Comparison of ENCODE assay signal across 8 cellular contexts in the genomic region with DNA sequence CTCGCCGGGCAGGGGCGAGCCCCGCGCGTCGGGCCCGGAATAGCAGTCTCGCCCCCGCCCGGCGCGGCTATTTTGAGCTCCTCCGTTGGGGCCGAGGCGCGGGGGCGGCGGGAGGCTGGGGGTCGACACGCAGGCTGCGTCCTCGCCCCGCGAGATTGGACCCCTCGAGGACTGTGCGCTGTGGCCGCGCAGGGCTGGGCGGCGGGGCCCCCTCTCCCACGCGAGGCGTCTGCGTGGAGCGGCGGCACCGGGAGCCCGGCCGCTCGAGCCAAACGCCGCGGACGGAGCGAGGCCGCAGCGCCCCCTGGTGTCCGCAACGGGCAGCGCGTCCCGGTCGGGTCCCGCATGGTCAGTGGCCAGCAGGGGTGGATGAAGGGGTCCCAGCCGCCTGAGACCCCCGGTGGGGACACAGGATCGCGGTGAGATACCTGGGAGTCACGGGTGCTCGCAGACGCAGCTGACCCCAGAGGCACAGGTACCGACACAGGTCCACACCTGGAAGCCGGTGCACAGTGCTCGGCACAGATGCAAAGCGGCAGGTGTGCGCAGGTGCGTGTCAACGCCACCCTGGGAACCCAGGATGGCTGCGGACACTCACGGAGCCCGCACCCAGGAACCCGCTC. TPM values are rescaled to one million over a fixed set of nuclear protein-coding genes. Genes with fewer than 3 reads are reported as not detected.
A peak's percentile ranks its signal among the peaks of the same experiment; 100 is the strongest.
DNase-seq lines count a peak whose midpoint lies in the region; ATAC-seq and TF ChIP-seq lines count a peak whose summit lies in the region.

No MANE protein-coding gene starts in this region.

- no peaks in the 10 kb centered on the region for H3K9me3 Mint-ChIP-seq in activated naive CD4-positive, alpha-beta T cell treated with anti-CD3 and anti-CD28 coated beads for 36 hours
- H3K9me3 Mint-ChIP-seq in osteocyte (ENCODE audit: unreplicated experiment) = no peaks in the 10 kb centered on the region

- H3K27ac Mint-ChIP-seq in activated naive CD4-positive, alpha-beta T cell treated with anti-CD3 and anti-CD28 coated beads for 36 hours = no peak overlapping the region
- no peak overlapping the region for H3K27ac Mint-ChIP-seq in osteocyte (ENCODE audit: unreplicated experiment)

- no peaks in the 10 kb centered on the region for H3K9me3 ChIP-seq in Panc1 (ENCODE audit: control insufficient read depth, insufficient read depth, low read depth, low read length)

- no peaks in the 10 kb centered on the region for H3K27me3 Mint-ChIP-seq in activated naive CD4-positive, alpha-beta T cell treated with anti-CD3 and anti-CD28 coated beads for 36 hours (ENCODE audit: low read depth)
- no peaks in the 10 kb centered on the region for H3K27me3 Mint-ChIP-seq in osteocyte (ENCODE audit: unreplicated experiment)

- intact Hi-C loops in Panc1 (cut with micrococcal nuclease; ENCODE audit: unreplicated experiment) = no loop called here
- intact Hi-C loops in activated naive CD4-positive, alpha-beta T cell treated with anti-CD3 and anti-CD28 coated beads for 36 hours (cut with micrococcal nuclease) = loop anchor here (1.0 to 5.0 kb wide), 2 partner anchors 23 to 605 kb away; partner anchors contain the start of gene RNF126
- intact Hi-C loops in head of caudate nucleus (cut with DNase I) = loop anchor here (2.0 kb wide), 1 partner anchor 18 kb away; the partner anchor contains the start of gene MIDN

- H3K27ac ChIP-seq in Panc1 (ENCODE audit: low read length) = peak overlapping the region; percentile 57

- in situ Hi-C loops in Panc1 (cut with HindIII; ENCODE audit: low pct_unique_long_range_greater_than_20kb, low sequenced_read_pairs) = no loop called here

- peaks cover 27% of the 10 kb centered on the region for H3K36me3 Mint-ChIP-seq in activated naive CD4-positive, alpha-beta T cell treated with anti-CD3 and anti-CD28 coated beads for 36 hours (ENCODE audit: low read depth)
- H3K36me3 Mint-ChIP-seq in osteocyte (ENCODE audit: unreplicated experiment) = peaks cover 13% of the 10 kb centered on the region

- H3K4me3 Mint-ChIP-seq in activated naive CD4-positive, alpha-beta T cell treated with anti-CD3 and anti-CD28 coated beads for 36 hours = peak overlapping the region; percentile 39
- H3K4me3 Mint-ChIP-seq in osteocyte (ENCODE audit: unreplicated experiment) = peak overlapping the region; percentile 60

- BruUV-seq in Panc1 (replicated peaks; lab: Mats Ljungman, UMichigan) = no TSS peak

- H3K4me1 ChIP-seq in Panc1 (ENCODE audit: control insufficient read depth, insufficient read depth, low read length) = peaks cover 43% of the 10 kb centered on the region

- ATAC-seq in HG02981 (IDR thresholded peaks at IDR 0.05; ENCODE audit: unreplicated experiment) (peak; percentile 10), Panc1 (peak; percentile 18)

- POLR2A ChIA-PET in Panc1 (lab: Charles Lee) = interaction anchor here (0.5 to 0.6 kb wide), 2 partner anchors 15 to 115 kb away, joined by 9 to 11 read pairs; no protein-coding TSS in a partner anchor

- H3K4me3 ChIP-seq in Panc1 (ENCODE audit: low read depth in 2 of 2, low read length in 2 of 2) = peak overlapping the region; percentile 45 to 57

- TF ChIP-seq CTCF in Panc1 (IDR thresholded peaks at IDR 0.05) (peak; percentile 91), osteocyte (IDR thresholded peaks at IDR 0.05) (peak; percentile 99)

- peak; percentile 35 for DNase-seq in DMS79 treated with DMSO at 0.1 percent for 48 hours (lab: John Stamatoyannopoulos, UW)
- DNase-seq in DMS79 (lab: John Stamatoyannopoulos, UW) = no peak
- no peak for DNase-seq in Panc1 (ENCODE audit: low read depth, low spot score)
- DNase-seq in activated naive CD4-positive, alpha-beta T cell treated with anti-CD3 and anti-CD28 coated beads for 36 hours = peak; percentile 65
- peak in 38 of 42 donors; percentile 56 to 92 (median 80) for DNase-seq in head of caudate nucleus
- peak; percentile 95 for DNase-seq in osteocyte (ENCODE audit: extremely low spot score, unreplicated experiment)
- no peak for DNase-seq in iPS-NIHi11 (ENCODE audit: low spot score)

- CTCF ChIA-PET in Panc1 (lab: Charles Lee) = interaction anchor here (0.6 to 2.0 kb wide), 9 partner anchors 8 to 348 kb away, joined by 3 to 46 read pairs (median 6); no protein-coding TSS in a partner anchor
- CTCF ChIA-PET in activated naive CD4-positive, alpha-beta T cell treated with anti-CD3 and anti-CD28 coated beads for 36 hours (lab: Charles Lee) = interaction anchor here (0.6 to 11.1 kb wide), 13 partner anchors 8 to 911 kb away, joined by 3 to 233 read pairs (median 4); partner anchors contain the start of genes ATP5F1D and FAM174C

- peaks cover 57% of the 10 kb centered on the region for H3K4me1 Mint-ChIP-seq in activated naive CD4-positive, alpha-beta T cell treated with anti-CD3 and anti-CD28 coated beads for 36 hours (ENCODE audit: low read depth)
- H3K4me1 Mint-ChIP-seq in osteocyte (ENCODE audit: unreplicated experiment) = peaks cover 81% of the 10 kb centered on the region

- H3K36me3 ChIP-seq in Panc1 (ENCODE audit: control insufficient read depth, insufficient read depth, low read length) = no peaks in the 10 kb centered on the region; the same call in 1 of the 2 replicates

- H3K27me3 ChIP-seq in Panc1 (ENCODE audit: control insufficient read depth, insufficient read depth, low read length) = no peaks in the 10 kb centered on the region

RNA-seq across cellular contexts. Expression of gene CIRBP, which starts 2.2 kb away (rescaled TPM):
- total RNA-seq in Panc1 (2021; ENCODE audit: unreplicated experiment) = 66.6 TPM
- polyA plus RNA-seq in Panc1 (2012; ENCODE audit: insufficient read length) = 101 TPM
- total RNA-seq in activated naive CD4-positive, alpha-beta T cell treated with anti-CD3 and anti-CD28 coated beads for 36 hours = 100 to 1,000 TPM; 167 to 183 TPM
- 401 and 408 TPM in 2 replicates for total RNA-seq in osteocyte

RNA-seq across cellular contexts. Expression of gene FAM174C, which starts 8.4 kb away (rescaled TPM):
- total RNA-seq in Panc1 (2021; ENCODE audit: unreplicated experiment) (133 TPM), osteocyte (35.3 and 35.8 TPM in 2 replicates)
- 204 TPM for polyA plus RNA-seq in Panc1 (2012; ENCODE audit: insufficient read length)
- total RNA-seq in activated naive CD4-positive, alpha-beta T cell treated with anti-CD3 and anti-CD28 coated beads for 36 hours = 10 to 100 TPM; 62.8 to 65.3 TPM

RNA-seq across cellular contexts. Expression of gene MIDN, which starts 18.5 kb away (rescaled TPM):
- 118 TPM for total RNA-seq in Panc1 (2021; ENCODE audit: unreplicated experiment)
- 76.9 TPM for polyA plus RNA-seq in Panc1 (2012; ENCODE audit: insufficient read length)
- total RNA-seq in activated naive CD4-positive, alpha-beta T cell treated with anti-CD3 and anti-CD28 coated beads for 36 hours = 10 to 100 TPM; 50.1 to 52.9 TPM
- total RNA-seq in osteocyte = 98.1 and 103 TPM in 2 replicates

RNA-seq across cellular contexts. Expression of gene EFNA2, which starts 18.7 kb away (rescaled TPM):
- total RNA-seq in Panc1 (2021; ENCODE audit: unreplicated experiment) (7.8 TPM), osteocyte (3.8 and 4.2 TPM in 2 replicates)
- 5.9 TPM for polyA plus RNA-seq in Panc1 (2012; ENCODE audit: insufficient read length)
- total RNA-seq in activated naive CD4-positive, alpha-beta T cell treated with anti-CD3 and anti-CD28 coated beads for 36 hours = not detected

RNA-seq across cellular contexts. Expression of gene ATP5F1D, which starts 25.4 kb away (rescaled TPM):
- 218 TPM for total RNA-seq in Panc1 (2021; ENCODE audit: unreplicated experiment)
- 365 TPM for polyA plus RNA-seq in Panc1 (2012; ENCODE audit: insufficient read length)
- 100 to 1,000 TPM; 153 TPM for total RNA-seq in activated naive CD4-positive, alpha-beta T cell treated with anti-CD3 and anti-CD28 coated beads for 36 hours
- 167 and 172 TPM in 2 replicates for total RNA-seq in osteocyte

Comparison
In these comparisons a context has a peak if more than half of its experiments do, and no peak if none do; other contexts are left out.
1. DNase-seq: peak in DMS79 treated with DMSO at 0.1 percent for 48 hours (single experiment), activated naive CD4-positive, alpha-beta T cell treated with anti-CD3 and anti-CD28 coated beads for 36 hours (single experiment), head of caudate nucleus (38 of 42) and osteocyte (single experiment); none in DMS79 (single experiment), Panc1 (single experiment) and iPS-NIHi11 (single experiment).